19 cellular contexts compared by ENCODE assay signal in genomic region chr14:69376439-69376838, GRCh38. TPM values are rescaled to one million over a fixed set of nuclear protein-coding genes. Genes with fewer than 3 reads are reported as not detected.
DNase-seq lines count a peak whose midpoint lies in the region; ATAC-seq, FAIRE-seq and TF ChIP-seq lines count a peak whose summit lies in the region.
"Had no signal": no experiment of that assay in that cellular context is flagged by ENCODE, and none has a peak within 500 bp of the region (broad histone marks: within the 10 kb centered on the region; RNA-seq: fewer than 3 reads in every experiment).

No MANE protein-coding gene starts in this region.

- intact Hi-C loops in esophagus squamous epithelium (cut with DNase I) = no loop called here

- DNase-seq in NOMO-1 (lab: John Stamatoyannopoulos, UW; ENCODE audit: unreplicated experiment in 2 of 2) (peak; percentile 12 to 30), NOMO-1 treated with dmso at 0.1 percent for 144 hours (lab: John Stamatoyannopoulos, UW; ENCODE audit: unreplicated experiment) (no peak), SIG-M5 (lab: John Stamatoyannopoulos, UW) (peak; percentile 17), fibroblast of pulmonary artery (ENCODE audit: low read depth) (peak; percentile 93), urothelium cell line (ENCODE audit: low spot score) (no peak), esophagus squamous epithelium (lab: John Stamatoyannopoulos, UW) (no peak)
- DNase-seq in activated CD4-positive, CD25-positive, alpha-beta regulatory T cell treated with anti-CD3 and anti-CD28 coated beads, Interleukin-2, amount 50 U/mL, for 72 hours = no peak
- DNase-seq: activated naive CD4-positive, alpha-beta T cell treated with anti-CD3 and anti-CD28 coated beads, Interleukin-2, amount 50 U/mL, for 16 hours; cerebellar nuclear complex; COR-L47; NCI-H1436 treated with DMSO at 0.1 percent for 48 hours; NCI-H69; occipital lobe; SJCRH30; small intestine had no signal

- no peak for TF ChIP-seq POLR2A in esophagus squamous epithelium (IDR thresholded peaks at IDR 0.05)

- H3K4me3 ChIP-seq in fibroblast of pulmonary artery (replicated peaks; ENCODE audit: low read depth, low read length) = no peak overlapping the region
- no peak overlapping the region for H3K4me3 ChIP-seq in esophagus squamous epithelium
- H3K4me3 ChIP-seq: SJCRH30 had no signal

- H3K4me1 ChIP-seq in esophagus squamous epithelium = peaks cover 0 to 7% (median 0%) of the 10 kb centered on the region in 3 donors
- H3K4me1 ChIP-seq: SJCRH30 had no signal

- H3K27ac ChIP-seq in esophagus squamous epithelium = no peak overlapping the region
- H3K27ac ChIP-seq: 22Rv1, SJCRH30, VCaP had no signal

- TF ChIP-seq CTCF in fibroblast of pulmonary artery (IDR thresholded peaks at IDR 0.05; ENCODE audit: low read length, missing control alignments) (no peak), esophagus squamous epithelium (IDR thresholded peaks at IDR 0.05) (no peak)

- H3K9me3 ChIP-seq in esophagus squamous epithelium = peaks cover 0 to 3% (median 0%) of the 10 kb centered on the region in 3 donors

- no peaks in the 10 kb centered on the region for H3K27me3 ChIP-seq in esophagus squamous epithelium
- H3K27me3 ChIP-seq: SJCRH30 had no signal

- FAIRE-seq in urothelium cell line (lab: Jason Lieb, UNC) = peak; percentile 90
- FAIRE-seq: endothelial cell of umbilical vein, small intestine had no signal

- ATAC-seq in GM18873 (IDR thresholded peaks at IDR 0.05; ENCODE audit: low FRiP score, unreplicated experiment) = no peak

- H3K36me3 ChIP-seq in esophagus squamous epithelium = peaks cover 0 to 71% (median 0%) of the 10 kb centered on the region in 3 donors

RNA-seq across cellular contexts. Expression of gene ERH, which starts 21.7 kb away (rescaled TPM):
- total RNA-seq in esophagus squamous epithelium = 100 to 1,000 TPM in 1 of 4 donors, 10 to 100 TPM in 3; 54.0 to 102 (median 79.5) TPM

RNA-seq across cellular contexts. Expression of gene SLC39A9, which starts 22.1 kb away (rescaled TPM):
- total RNA-seq in esophagus squamous epithelium = 10 to 100 TPM; 40.2 to 77.7 (median 68.6) TPM

Comparison
In these comparisons a context has a peak if more than half of its experiments do, and no peak if none do; other contexts are left out.
1. DNase-seq: peak in NOMO-1 (2 of 2), SIG-M5 (single experiment) and fibroblast of pulmonary artery (single experiment); none in NOMO-1 treated with dmso at 0.1 percent for 144 hours (single experiment), urothelium cell line (single experiment), esophagus squamous epithelium (single experiment) and activated CD4-positive, CD25-positive, alpha-beta regulatory T cell treated with anti-CD3 and anti-CD28 coated beads, Interleukin-2, amount 50 U/mL, for 72 hours (single experiment).